Comparison of ENCODE assay signal across 9 cellular contexts in the genomic region with DNA sequence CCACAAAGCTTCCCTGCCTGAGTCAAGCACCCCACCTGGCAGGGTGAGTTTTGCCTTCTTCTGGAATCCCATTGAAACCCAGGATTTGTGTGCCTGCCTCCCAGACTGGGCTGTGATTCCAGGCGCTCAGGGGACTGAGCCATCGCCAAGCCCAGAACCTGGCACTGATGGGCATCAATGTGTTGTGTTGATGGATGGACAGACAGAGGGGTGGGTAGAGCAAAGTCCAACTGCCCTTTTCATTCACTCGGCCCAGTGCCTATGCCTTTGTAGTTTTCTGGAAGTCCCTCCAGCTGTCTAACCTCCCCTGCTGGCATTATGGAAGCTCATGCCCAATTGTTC.
DNase-seq lines count a peak whose midpoint lies in the region; ATAC-seq, FAIRE-seq and TF ChIP-seq lines count a peak whose summit lies in the region.
"Had no signal": no experiment of that assay in that cellular context is flagged by ENCODE, and none has a peak within 500 bp of the region (broad histone marks: within the 10 kb centered on the region; RNA-seq: fewer than 3 reads in every experiment).

No MANE protein-coding gene starts in this region.

- H3K9me3 Mint-ChIP-seq in activated naive CD4-positive, alpha-beta T cell treated with anti-CD3 and anti-CD28 coated beads, Interleukin-2, amount 50 U/mL, for 24 hours = no peaks in the 10 kb centered on the region
- no peaks in the 10 kb centered on the region for H3K9me3 Mint-ChIP-seq in activated naive CD4-positive, alpha-beta T cell treated with anti-CD3 and anti-CD28 coated beads, Interleukin-2, amount 50 U/mL, for 72 hours
- H3K9me3 Mint-ChIP-seq: activated CD8-positive, alpha-beta T cell treated with anti-CD3 and anti-CD28 coated beads for 36 hours had no signal

- no peaks in the 10 kb centered on the region for H3K36me3 Mint-ChIP-seq in activated naive CD4-positive, alpha-beta T cell treated with anti-CD3 and anti-CD28 coated beads, Interleukin-2, amount 50 U/mL, for 24 hours
- no peaks in the 10 kb centered on the region for H3K36me3 Mint-ChIP-seq in activated naive CD4-positive, alpha-beta T cell treated with anti-CD3 and anti-CD28 coated beads, Interleukin-2, amount 50 U/mL, for 72 hours

- H3K4me1 ChIP-seq in colonic mucosa (peaks cover 10% of the 10 kb centered on the region), muscle layer of duodenum (ENCODE audit: control insufficient read depth in 1 of 2, insufficient read depth in 2 of 2, low read length in 2 of 2) (peaks cover 15 to 38% of the 10 kb centered on the region in 2 donors), vagina (peaks cover 20% of the 10 kb centered on the region)

- peak overlapping the region; percentile 83 for H3K27ac ChIP-seq in colonic mucosa
- H3K27ac ChIP-seq in muscle layer of duodenum (ENCODE audit: low read length) = peak overlapping the region; percentile 93
- H3K27ac ChIP-seq in vagina = peak overlapping the region; percentile 88

- peak overlapping the region; percentile 84 for H3K4me3 Mint-ChIP-seq in activated naive CD4-positive, alpha-beta T cell treated with anti-CD3 and anti-CD28 coated beads, Interleukin-2, amount 50 U/mL, for 24 hours

- TF ChIP-seq CTCF in colonic mucosa (IDR thresholded peaks at IDR 0.05) (no peak), vagina (IDR thresholded peaks at IDR 0.05) (no peak), D721Med (IDR thresholded peaks at IDR 0.05; ENCODE audit: insufficient read depth, missing control alignments) (no peak)

- no peak for ATAC-seq in activated naive CD4-positive, alpha-beta T cell treated with anti-CD3 and anti-CD28 coated beads, Interleukin-2, amount 50 U/mL, for 72 hours
- ATAC-seq in HG02981 (IDR thresholded peaks at IDR 0.05; ENCODE audit: unreplicated experiment) = no peak

- no peaks in the 10 kb centered on the region for H3K9me3 ChIP-seq in colonic mucosa
- no peaks in the 10 kb centered on the region for H3K9me3 ChIP-seq in muscle layer of duodenum (ENCODE audit: control insufficient read depth in 1 of 2, low read length in 2 of 2)
- no peaks in the 10 kb centered on the region for H3K9me3 ChIP-seq in vagina

- H3K4me3 ChIP-seq in colonic mucosa (no peak overlapping the region), muscle layer of duodenum (ENCODE audit: low read depth in 1 of 2, low read length in 2 of 2) (peak overlapping the region in 1 of 2 donors; percentile 51), vagina (peak overlapping the region; percentile 37 to 47)

- TF ChIP-seq POLR2A in vagina (IDR thresholded peaks at IDR 0.05) = no peak

- no peak for DNase-seq in activated naive CD4-positive, alpha-beta T cell treated with anti-CD3 and anti-CD28 coated beads, Interleukin-2, amount 50 U/mL, for 72 hours (ENCODE audit: low spot score in 2 of 2)
- DNase-seq in colonic mucosa = no peak
- no peak for DNase-seq in vagina (ENCODE audit: extremely low spot score in 2 of 2)
- DNase-seq in D721Med (ENCODE audit: insufficient read length, low spot score) = no peak
- no peak for DNase-seq in glomerular visceral epithelial cell (ENCODE audit: extremely low spot score)

- H3K27me3 ChIP-seq in colonic mucosa = no peaks in the 10 kb centered on the region
- no peaks in the 10 kb centered on the region for H3K27me3 ChIP-seq in muscle layer of duodenum (ENCODE audit: low read depth, low read length)
- H3K27me3 ChIP-seq in vagina = no peaks in the 10 kb centered on the region

- no peak for FAIRE-seq in D721Med (lab: Jason Lieb, UNC)

- H3K27me3 Mint-ChIP-seq in activated naive CD4-positive, alpha-beta T cell treated with anti-CD3 and anti-CD28 coated beads, Interleukin-2, amount 50 U/mL, for 24 hours = peaks cover 50% of the 10 kb centered on the region

- no peaks in the 10 kb centered on the region for H3K36me3 ChIP-seq in colonic mucosa
- H3K36me3 ChIP-seq in muscle layer of duodenum (ENCODE audit: control insufficient read depth in 1 of 2, insufficient read depth in 2 of 2, low read length in 2 of 2) = no peaks in the 10 kb centered on the region
- no peaks in the 10 kb centered on the region for H3K36me3 ChIP-seq in vagina

- H3K4me1 Mint-ChIP-seq in activated naive CD4-positive, alpha-beta T cell treated with anti-CD3 and anti-CD28 coated beads, Interleukin-2, amount 50 U/mL, for 24 hours = peaks cover 16% of the 10 kb centered on the region

- no peak overlapping the region for H3K27ac Mint-ChIP-seq in activated naive CD4-positive, alpha-beta T cell treated with anti-CD3 and anti-CD28 coated beads, Interleukin-2, amount 50 U/mL, for 24 hours
- H3K27ac Mint-ChIP-seq in activated naive CD4-positive, alpha-beta T cell treated with anti-CD3 and anti-CD28 coated beads, Interleukin-2, amount 50 U/mL, for 72 hours = no peak overlapping the region
- H3K27ac Mint-ChIP-seq: activated CD8-positive, alpha-beta T cell treated with anti-CD3 and anti-CD28 coated beads for 36 hours had no signal

- intact Hi-C loops in colonic mucosa (cut with DNase I) = no loop called here
- intact Hi-C loops in vagina (cut with DNase I) = no loop called here

- H3K9ac ChIP-seq in colonic mucosa (ENCODE audit: low read depth in 2 of 2, low read length in 2 of 2) = peak overlapping the region; percentile 57 to 67
